12 cellular contexts compared by ENCODE assay signal in genomic region chr3:126986001-126986400, GRCh38. TPM values are rescaled to one million over a fixed set of nuclear protein-coding genes. Genes with fewer than 3 reads are reported as not detected.
DNase-seq lines count a peak whose midpoint lies in the region; ATAC-seq and TF ChIP-seq lines count a peak whose summit lies in the region.
"Had no signal": no experiment of that assay in that cellular context is flagged by ENCODE, and none has a peak within 500 bp of the region (broad histone marks: within the 10 kb centered on the region; RNA-seq: fewer than 3 reads in every experiment).

No MANE protein-coding gene starts in this region.

- H3K4me1 ChIP-seq in right cardiac atrium (ENCODE audit: control insufficient read depth, insufficient read depth, low read length): peaks cover 3% of the 10 kb centered on the region
- H3K4me1 ChIP-seq in left ventricle myocardium inferior: peaks cover 61% of the 10 kb centered on the region
- H3K4me1 ChIP-seq in naive thymus-derived CD4-positive, alpha-beta T cell (ENCODE audit: control insufficient read depth in 2 of 2, insufficient read depth in 2 of 2, low read length in 2 of 2): peaks cover 6 to 8% of the 10 kb centered on the region in 2 donors

- H3K27me3 Mint-ChIP-seq in naive thymus-derived CD4-positive, alpha-beta T cell: peaks cover 0 to 7% (median 0%) of the 10 kb centered on the region in 5 donors

- peaks cover 0 to 12% (median 9%) of the 10 kb centered on the region in 7 donors for H3K4me1 Mint-ChIP-seq in naive thymus-derived CD4-positive, alpha-beta T cell

- DNase-seq in right cardiac atrium (peak; percentile 33 to 66 (median 65)), left ventricle myocardium inferior (no peak), fibroblast of the aortic adventitia (ENCODE audit: low read depth) (peak; percentile 40), C1 segment of cervical spinal cord (lab: John Stamatoyannopoulos, UW) (no peak), SIG-M5 treated with dmso at 0.1 percent for 504 hours (lab: John Stamatoyannopoulos, UW; ENCODE audit: unreplicated experiment) (no peak), cerebellar cortex (ENCODE audit: low spot score) (no peak)
- DNase-seq in naive thymus-derived CD4-positive, alpha-beta T cell: no peak
- DNase-seq: activated CD8-positive, alpha-beta memory T cell treated with anti-CD3 and anti-CD28 coated beads for 24 hours; activated naive CD4-positive, alpha-beta T cell treated with anti-CD3 and anti-CD28 coated beads, Interleukin-2, amount 10 ng/mL, durations not matched to agents 7 days and 5 days; mesendoderm; NCI-H345 had no signal

- no peaks in the 10 kb centered on the region for H3K9me3 Mint-ChIP-seq in naive thymus-derived CD4-positive, alpha-beta T cell
- H3K9me3 Mint-ChIP-seq: activated naive CD4-positive, alpha-beta T cell treated with anti-CD3 and anti-CD28 coated beads, Interleukin-2, amount 10 ng/mL, durations not matched to agents 7 days and 5 days had no signal

- H3K9me3 ChIP-seq in right cardiac atrium (ENCODE audit: control insufficient read depth, low read length) (no peaks in the 10 kb centered on the region), left ventricle myocardium inferior (replicated peaks) (no peaks in the 10 kb centered on the region)
- H3K9me3 ChIP-seq in naive thymus-derived CD4-positive, alpha-beta T cell (ENCODE audit: control insufficient read depth in 2 of 3, low read length in 3 of 3): no peaks in the 10 kb centered on the region

- POLR2A ChIA-PET in naive thymus-derived CD4-positive, alpha-beta T cell (lab: Charles Lee): no interaction called here

- H3K36me3 ChIP-seq in left ventricle myocardium inferior: peaks cover 22% of the 10 kb centered on the region
- H3K36me3 ChIP-seq in naive thymus-derived CD4-positive, alpha-beta T cell (ENCODE audit: control insufficient read depth in 2 of 3, insufficient read depth in 3 of 3, low read length in 3 of 3): no peaks in the 10 kb centered on the region

- H3K4me3 Mint-ChIP-seq in naive thymus-derived CD4-positive, alpha-beta T cell: peak overlapping the region in 1 of 10 donors; percentile 64
- H3K4me3 Mint-ChIP-seq: activated naive CD4-positive, alpha-beta T cell treated with anti-CD3 and anti-CD28 coated beads, Interleukin-2, amount 10 ng/mL, durations not matched to agents 7 days and 5 days had no signal

- H3K27me3 ChIP-seq in right cardiac atrium (ENCODE audit: control insufficient read depth, insufficient read depth): no peaks in the 10 kb centered on the region
- H3K27me3 ChIP-seq in left ventricle myocardium inferior (ENCODE audit: low read depth): peaks cover 7% of the 10 kb centered on the region
- no peaks in the 10 kb centered on the region for H3K27me3 ChIP-seq in naive thymus-derived CD4-positive, alpha-beta T cell (ENCODE audit: control insufficient read depth in 2 of 2, insufficient read depth in 2 of 2, low read length in 2 of 2)

- TF ChIP-seq CTCF in left ventricle myocardium inferior (IDR thresholded peaks at IDR 0.05; ENCODE audit: borderline replicate concordance) (no peak), fibroblast of the aortic adventitia (IDR thresholded peaks at IDR 0.05; ENCODE audit: insufficient read depth, low read length) (no peak)

- intact Hi-C loops in right cardiac atrium (cut with DNase I) (loop anchor here in 2 of 4 donors (10.0 kb wide), 3 partner anchors 301 to 469 kb away; no protein-coding TSS in a partner anchor), left ventricle myocardium inferior (cut with micrococcal nuclease) (no loop called here)
- intact Hi-C loops in naive thymus-derived CD4-positive, alpha-beta T cell (cut with micrococcal nuclease): loop anchor here in 1 of 2 donors (10.0 kb wide), 1 partner anchor 1611 kb away; the partner anchor contains the start of gene ZNF148

- H3K4me3 ChIP-seq in right cardiac atrium (ENCODE audit: low read length) (no peak overlapping the region), left ventricle myocardium inferior (no peak overlapping the region), fibroblast of the aortic adventitia (ENCODE audit: low read depth, low read length) (peak overlapping the region; percentile 78)
- H3K4me3 ChIP-seq in naive thymus-derived CD4-positive, alpha-beta T cell (ENCODE audit: low read length): no peak overlapping the region

- peaks cover 0 to 7% (median 0%) of the 10 kb centered on the region in 5 donors for H3K36me3 Mint-ChIP-seq in naive thymus-derived CD4-positive, alpha-beta T cell
- H3K36me3 Mint-ChIP-seq: activated naive CD4-positive, alpha-beta T cell treated with anti-CD3 and anti-CD28 coated beads, Interleukin-2, amount 10 ng/mL, durations not matched to agents 7 days and 5 days had no signal

- ATAC-seq in right cardiac atrium (no peak), SK-N-SH treated with all-trans-retinoic acid at 6 μM for 48 hours (no peak)
- ATAC-seq in naive thymus-derived CD4-positive, alpha-beta T cell: no peak

- H3K27ac Mint-ChIP-seq in naive thymus-derived CD4-positive, alpha-beta T cell: no peak overlapping the region
- H3K27ac Mint-ChIP-seq: activated naive CD4-positive, alpha-beta T cell treated with anti-CD3 and anti-CD28 coated beads, Interleukin-2, amount 10 ng/mL, durations not matched to agents 7 days and 5 days had no signal

- 55% methylated on average over 9 of the region's 9 CpGs for WGBS in right cardiac atrium

- CTCF ChIA-PET in naive thymus-derived CD4-positive, alpha-beta T cell (lab: Charles Lee): no interaction called here

- no peak overlapping the region for H3K27ac ChIP-seq in right cardiac atrium (ENCODE audit: low read length)
- H3K27ac ChIP-seq in left ventricle myocardium inferior (replicated peaks): no peak overlapping the region
- H3K27ac ChIP-seq in naive thymus-derived CD4-positive, alpha-beta T cell (ENCODE audit: low read depth, low read length): no peak overlapping the region

TF ChIP-seq in SK-N-SH treated with all-trans-retinoic acid at 6 μM for 48 hours, 23 proteins besides CTCF, POLR2A, EP300 and RAD21:
- no peak for TF ChIP-seq ZNF8 (CRISPR knock-in tag; IDR thresholded peaks at IDR 0.05)
- no peak for TF ChIP-seq CSRNP3 (CRISPR knock-in tag; IDR thresholded peaks at IDR 0.05)
- no peak for TF ChIP-seq CREB5 (CRISPR knock-in tag; IDR thresholded peaks at IDR 0.05; ENCODE audit: low read depth)
- peak; percentile 42; the same call in 1 of the 2 replicates for TF ChIP-seq TCF4 (CRISPR knock-in tag; IDR thresholded peaks at IDR 0.05; ENCODE audit: borderline replicate concordance)
TF ChIP-seq in SK-N-SH treated with all-trans-retinoic acid at 6 μM for 48 hours: peak in this region for 1.

RNA-seq across cellular contexts. Expression of gene PLXNA1, which starts 3.1 kb away (rescaled TPM):
- 10 to 100 TPM; 12.8 to 17.8 (median 15.2) TPM for total RNA-seq in right cardiac atrium
- polyA plus RNA-seq in right cardiac atrium: 9.9 TPM
- total RNA-seq in left ventricle myocardium inferior: 26.4 TPM
- total RNA-seq in fibroblast of the aortic adventitia (ENCODE audit: low replicate concordance): 38.4 and 62.4 TPM in 2 replicates
- total RNA-seq in naive thymus-derived CD4-positive, alpha-beta T cell: 10 to 100 TPM in 3 of 5 experiments, 1 to 10 TPM in 2; 7.8 to 16.8 (median 10.7) TPM
- 1 to 10 TPM in 1 of 2 donors, under 1 TPM in 1; 0.27 to 1.6 TPM for polyA plus RNA-seq in naive thymus-derived CD4-positive, alpha-beta T cell

Comparison
In these comparisons a context has a peak if more than half of its experiments do, and no peak if none do; other contexts are left out.
1. DNase-seq: peak in right cardiac atrium (3 of 3) and fibroblast of the aortic adventitia (single experiment); none in left ventricle myocardium inferior (single experiment), naive thymus-derived CD4-positive, alpha-beta T cell (0 of 9), C1 segment of cervical spinal cord (0 of 14), SIG-M5 treated with dmso at 0.1 percent for 504 hours (single experiment) and cerebellar cortex (single experiment).